In the genomic region with DNA sequence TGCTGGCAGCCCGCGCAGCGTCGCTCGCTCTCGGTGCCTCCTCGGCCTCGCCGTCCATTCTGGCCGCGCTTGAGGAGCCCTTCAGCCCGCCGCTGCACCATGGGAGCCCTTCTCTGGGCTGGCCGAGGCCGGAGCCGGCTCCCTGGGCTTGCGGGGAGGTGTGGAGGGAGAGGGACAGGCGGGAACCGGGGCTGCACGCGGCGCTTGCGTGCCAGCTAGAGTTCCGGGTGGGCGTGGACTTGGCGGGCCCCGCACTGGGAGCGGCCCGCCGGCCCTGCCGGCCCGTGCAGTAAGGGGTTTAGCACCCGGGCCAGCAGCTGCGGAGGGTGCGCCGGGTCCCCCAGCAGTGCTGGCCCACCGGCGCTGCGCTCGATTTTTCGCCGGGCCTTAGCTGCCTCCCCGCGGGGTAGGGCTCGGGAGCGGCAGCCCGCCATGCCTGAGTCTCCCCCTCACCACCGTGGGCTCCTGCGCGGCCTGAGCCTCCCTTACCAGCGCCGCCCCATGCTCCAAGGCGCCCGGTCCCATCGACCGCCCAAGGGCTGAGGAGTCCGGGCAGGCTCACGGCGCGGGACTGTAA, we compare ENCODE assay signal across 7 cellular contexts.
DNase-seq lines count a peak whose midpoint lies in the region; ATAC-seq and TF ChIP-seq lines count a peak whose summit lies in the region.
"Not testable (repeated sequence)": the region's sequence is repeated elsewhere in the genome, so short reads cannot be mapped to it uniquely, and the experiment has no call there.

No MANE protein-coding gene starts in this region.

- H3K27me3 ChIP-seq in right cardiac atrium (ENCODE audit: control insufficient read depth, insufficient read depth), result not testable (repeated sequence)

- intact Hi-C loops in activated naive CD4-positive, alpha-beta T cell treated with anti-CD3 and anti-CD28 coated beads for 36 hours (cut with micrococcal nuclease), result loop anchor here (1.0 to 2.0 kb wide), 6 partner anchors 10 to 186 kb away; a partner anchor contains a TSS
- intact Hi-C loops in right cardiac atrium (cut with DNase I); posterior vena cava (cut with DNase I): not testable (repeated sequence)

- not testable (repeated sequence) for H3K36me3 Mint-ChIP-seq in T-cell; activated naive CD4-positive, alpha-beta T cell treated with anti-CD3 and anti-CD28 coated beads for 36 hours (ENCODE audit: low read depth)

- not testable (repeated sequence) for H3K4me1 ChIP-seq in right cardiac atrium (ENCODE audit: control insufficient read depth, insufficient read depth, low read length)

- CTCF ChIA-PET in T-cell (lab: Charles Lee), result interaction anchor here (0.6 to 1.7 kb wide), 4 partner anchors 28 to 1181 kb away, joined by 3 to 6 read pairs (median 3); no protein-coding TSS in a partner anchor
- CTCF ChIA-PET in activated naive CD4-positive, alpha-beta T cell treated with anti-CD3 and anti-CD28 coated beads for 36 hours (lab: Charles Lee), result interaction anchor here (0.6 to 1.6 kb wide), 4 partner anchors 10 to 94 kb away, joined by 4 to 7 read pairs (median 5); a partner anchor contains a TSS

- H3K27ac ChIP-seq in right cardiac atrium (ENCODE audit: low read length), result not testable (repeated sequence)

- POLR2A ChIA-PET in T-cell (lab: Charles Lee), result interaction anchor here in 1 of 2 donors (0.9 kb wide), 1 partner anchor 9 kb away, joined by 3 read pairs; no protein-coding TSS in a partner anchor

- TF ChIP-seq CTCF in choroid plexus epithelial cell (conservative IDR thresholded peaks at IDR 0.05; ENCODE audit: low read depth, low read length), result not testable (repeated sequence)

- H3K9me3 Mint-ChIP-seq in T-cell; activated naive CD4-positive, alpha-beta T cell treated with anti-CD3 and anti-CD28 coated beads for 36 hours: not testable (repeated sequence)

- DNase-seq in ELF-1 (ENCODE audit: low read depth, low spot score), result peak; percentile 39
- DNase-seq in NCI-H2227 (lab: John Stamatoyannopoulos, UW; ENCODE audit: unreplicated experiment), result peak; percentile 38
- not testable (repeated sequence) for DNase-seq in T-cell; activated naive CD4-positive, alpha-beta T cell treated with anti-CD3 and anti-CD28 coated beads for 36 hours; choroid plexus epithelial cell (ENCODE audit: low read depth)
- peak in 2 of 3 donors; percentile 53 to 56 for DNase-seq in right cardiac atrium
- peak; percentile 69 for DNase-seq in posterior vena cava (ENCODE audit: low spot score)

- peak in 1 of 4 experiments; percentile 43 for ATAC-seq in T-cell (replicated peaks in 1 of 4)
- ATAC-seq in right cardiac atrium, result peak; percentile 38 to 62

- WGBS in right cardiac atrium, result 80% methylated on average over 60 of the region's 60 CpGs

- peak overlapping the region in 2 of 3 donors; percentile 19 to 81 for H3K4me3 Mint-ChIP-seq in T-cell
- H3K4me3 Mint-ChIP-seq in activated naive CD4-positive, alpha-beta T cell treated with anti-CD3 and anti-CD28 coated beads for 36 hours, result peak overlapping the region; percentile 78

- peak overlapping the region in 1 of 2 donors; percentile 16 for H3K27ac Mint-ChIP-seq in T-cell
- peak overlapping the region; percentile 74 for H3K27ac Mint-ChIP-seq in activated naive CD4-positive, alpha-beta T cell treated with anti-CD3 and anti-CD28 coated beads for 36 hours

- peaks cover 41 to 50% (median 44%) of the 10 kb centered on the region in 3 donors for H3K4me1 Mint-ChIP-seq in T-cell
- peaks cover 43% of the 10 kb centered on the region for H3K4me1 Mint-ChIP-seq in activated naive CD4-positive, alpha-beta T cell treated with anti-CD3 and anti-CD28 coated beads for 36 hours (ENCODE audit: low read depth)

- H3K9me3 ChIP-seq in right cardiac atrium (ENCODE audit: control insufficient read depth, low read length), result not testable (repeated sequence)

- not testable (repeated sequence) for H3K27me3 Mint-ChIP-seq in T-cell; activated naive CD4-positive, alpha-beta T cell treated with anti-CD3 and anti-CD28 coated beads for 36 hours (ENCODE audit: low read depth)

- H3K4me3 ChIP-seq in choroid plexus epithelial cell (ENCODE audit: low read depth, low read length), result peak overlapping the region; percentile 2
- not testable (repeated sequence) for H3K4me3 ChIP-seq in right cardiac atrium (ENCODE audit: low read length)
